8 cellular contexts compared by ENCODE assay signal in the genomic region with DNA sequence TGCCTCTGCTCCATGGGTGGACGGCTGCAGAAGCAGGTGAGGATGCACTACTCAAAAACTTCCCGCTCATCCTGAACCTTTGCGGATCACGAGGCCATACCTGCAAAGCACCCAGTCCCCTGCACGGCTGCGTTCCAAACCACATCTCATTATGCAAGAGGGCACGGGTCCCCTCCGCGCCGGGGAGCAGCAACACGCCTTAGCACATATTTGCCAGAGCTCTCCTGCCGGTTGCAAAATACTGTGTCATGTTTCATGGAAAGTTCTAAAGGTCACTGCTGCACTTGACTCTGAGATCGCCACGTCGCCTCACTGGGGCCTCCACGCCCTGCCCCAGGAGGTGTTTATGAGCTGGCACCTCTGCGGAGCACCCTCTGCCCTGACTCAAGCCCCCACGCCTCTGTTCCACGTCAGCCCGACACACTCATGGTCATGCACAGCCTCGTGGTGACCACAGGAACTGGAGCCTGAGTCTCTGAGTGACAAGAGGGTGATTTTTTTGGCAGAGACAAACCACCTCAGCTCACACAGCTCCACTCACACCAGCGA.
DNase-seq lines count a peak whose midpoint lies in the region; ATAC-seq and TF ChIP-seq lines count a peak whose summit lies in the region.

No MANE protein-coding gene starts in this region.

- WGBS in mammary epithelial cell (ENCODE audit: low coverage, missing lambda C conversion rate), result 69% methylated on average over 22 of the region's 22 CpGs
- WGBS in H9 (ENCODE audit: extremely low coverage, insufficient read length, low lambda C conversion rate), result no CpG with 5 or more reads among the region's 22 CpGs

- peaks cover 1% of the 10 kb centered on the region; the same call in 1 of the 2 replicates for H3K27me3 Mint-ChIP-seq in H9 (ENCODE audit: low read depth)

- H2BK5ac ChIP-seq in H9 (ENCODE audit: insufficient read length, low read length), result no peak overlapping the region

- no peak overlapping the region for H3K23ac ChIP-seq in H9 (ENCODE audit: insufficient read length, low read depth, low read length)

- H3K36me3 ChIP-seq in mammary epithelial cell (ENCODE audit: insufficient read depth, low read length), result no peaks in the 10 kb centered on the region
- H3K36me3 ChIP-seq in mucosa of stomach (ENCODE audit: control insufficient read depth, insufficient read depth, low read length), result no peaks in the 10 kb centered on the region

- H3K27ac Mint-ChIP-seq in H9, result 0 out of 7 replicates have a peak overlapping the region, but pooled peaks of 1 of the 3 experiments have one; percentile 53

- H4K20me1 ChIP-seq in mammary epithelial cell (ENCODE audit: insufficient read depth, low read length) (no peaks in the 10 kb centered on the region), H9 (ENCODE audit: control insufficient read depth, insufficient read depth, insufficient read length) (no peaks in the 10 kb centered on the region)

- no peaks in the 10 kb centered on the region for H3K79me1 ChIP-seq in H9 (ENCODE audit: insufficient read depth, low read depth, low read length, poor library complexity, severe bottlenecking)

- in situ Hi-C loops in mammary epithelial cell (cut with MboI; ENCODE audit: low sequenced_read_pairs in 2 of 2), result no loop called here

- H3K4me2 ChIP-seq in mammary epithelial cell (ENCODE audit: insufficient read depth, low read depth, low read length) (no peak overlapping the region), H9 (ENCODE audit: insufficient read depth, insufficient read length, low read length) (no peak overlapping the region)

- H3K4me3 ChIP-seq in mammary epithelial cell (replicated peaks in 1 of 3; ENCODE audit: insufficient read depth in 1 of 3, low read depth in 2 of 3, low read length in 3 of 3) (no peak overlapping the region), mucosa of stomach (ENCODE audit: low read length) (no peak overlapping the region)

- TF ChIP-seq CTCF in LNCAP (IDR thresholded peaks at IDR 0.05) (peak; percentile 20; the same call in 1 of the 2 replicates), mammary epithelial cell (conservative IDR thresholded peaks at IDR 0.05 in 1 of 2, IDR thresholded peaks at IDR 0.05 in 1 of 2; ENCODE audit: extremely low read depth in 1 of 2, insufficient read depth in 1 of 2, low read depth in 1 of 2, low read length in 2 of 2) (peak; percentile 20 to 45), H9 (conservative IDR thresholded peaks at IDR 0.05) (no peak)

- peak; percentile 79 for DNase-seq in DMS53 (lab: John Stamatoyannopoulos, UW)
- DNase-seq in mammary epithelial cell, result peak; percentile 61
- DNase-seq in H9, result no peak
- no peak for DNase-seq in NCI-H1092 treated with DMSO at 0.1 percent for 48 hours (lab: John Stamatoyannopoulos, UW)

- H3K14ac ChIP-seq in H9 (ENCODE audit: insufficient read depth, low read length), result no peak overlapping the region

- H3K79me2 ChIP-seq in mammary epithelial cell (ENCODE audit: insufficient read depth, low read length) (no peaks in the 10 kb centered on the region), H9 (ENCODE audit: insufficient read depth, low read length) (no peaks in the 10 kb centered on the region)

- no peak overlapping the region for H3K56ac ChIP-seq in H9 (ENCODE audit: insufficient read length, low read depth, low read length)

- H2AFZ ChIP-seq in mammary epithelial cell (ENCODE audit: low read depth, low read length), result no peak overlapping the region
- H2AFZ ChIP-seq in H9 (ENCODE audit: low read length), result no peak overlapping the region

- H3K4ac ChIP-seq in H9 (ENCODE audit: low read depth, low read length), result no peak overlapping the region

- BruUV-seq in mammary epithelial cell (replicated peaks; lab: Mats Ljungman, UMichigan), result no TSS peak

- no peaks in the 10 kb centered on the region for H3K23me2 ChIP-seq in H9 (ENCODE audit: insufficient read length, low read depth, low read length, poor library complexity, severe bottlenecking)

- no peak overlapping the region for H2AK5ac ChIP-seq in H9 (ENCODE audit: insufficient read length, low read length)

- CTCF ChIA-PET in mammary epithelial cell (lab: Charles Lee; ENCODE audit: low non-redundant PET), result no interaction called here

- H3K27ac ChIP-seq in mammary epithelial cell (ENCODE audit: insufficient read depth, low read depth, low read length), result no peak overlapping the region
- H3K27ac ChIP-seq in H9 (ENCODE audit: insufficient read length, low read depth, low read length), result no peak overlapping the region

- H3K18ac ChIP-seq in H9 (ENCODE audit: insufficient read length, low read depth, low read length), result no peak overlapping the region

- H3K9me3 Mint-ChIP-seq in H9, result no peaks in the 10 kb centered on the region

- H3K9me3 ChIP-seq in mammary epithelial cell (replicated peaks; ENCODE audit: insufficient read depth, low read length), result no peaks in the 10 kb centered on the region
- H3K9me3 ChIP-seq in mucosa of stomach (ENCODE audit: control insufficient read depth, low read length), result no peaks in the 10 kb centered on the region
- H3K9me3 ChIP-seq in H9 (ENCODE audit: control insufficient read depth, low read depth, low read length), result no peaks in the 10 kb centered on the region

- H2BK12ac ChIP-seq in H9 (ENCODE audit: insufficient read length, low read depth, low read length), result no peak overlapping the region

- H4K8ac ChIP-seq in H9 (replicated peaks; ENCODE audit: insufficient read length, low read depth, low read length), result no peak overlapping the region

- H3T11ph ChIP-seq in H9 (ENCODE audit: low read length), result no peak overlapping the region

- H2BK120ac ChIP-seq in H9 (ENCODE audit: low read depth, low read length, poor library complexity, severe bottlenecking), result no peak overlapping the region

- intact Hi-C loops in mammary epithelial cell (cut with micrococcal nuclease), result no loop called here

- no peak overlapping the region for H2BK20ac ChIP-seq in H9 (ENCODE audit: low read depth, low read length, poor library complexity, severe bottlenecking)

- no peak overlapping the region for H4K91ac ChIP-seq in H9 (ENCODE audit: insufficient read length, low read depth, low read length)

- H3K27me3 ChIP-seq in mammary epithelial cell (ENCODE audit: insufficient read depth, low read length) (no peaks in the 10 kb centered on the region), mucosa of stomach (ENCODE audit: control insufficient read depth, insufficient read depth, low read length) (no peaks in the 10 kb centered on the region), H9 (ENCODE audit: insufficient read depth, low read length) (no peaks in the 10 kb centered on the region)

- H3K9ac ChIP-seq in mammary epithelial cell (ENCODE audit: insufficient read depth, low read length) (no peak overlapping the region), mucosa of stomach (ENCODE audit: low read length) (peak overlapping the region; percentile 7), H9 (ENCODE audit: extremely low read depth, insufficient read length, low read length) (no peak overlapping the region)

- no peak overlapping the region for H2BK15ac ChIP-seq in H9 (ENCODE audit: low read depth, low read length)

- dilution Hi-C loops in mammary epithelial cell (cut with HindIII; ENCODE audit: low sequenced_read_pairs), result loop anchor here (10.0 kb wide), 1 partner anchor 100 kb away; no protein-coding TSS in a partner anchor

- no peak overlapping the region for H4K5ac ChIP-seq in H9 (ENCODE audit: insufficient read length, low read depth, low read length)

- ATAC-seq in GM21529 (IDR thresholded peaks at IDR 0.05; ENCODE audit: unreplicated experiment) (no peak), GM21723 (IDR thresholded peaks at IDR 0.05; ENCODE audit: unreplicated experiment) (no peak)

- H3K36me3 Mint-ChIP-seq in H9 (ENCODE audit: insufficient read depth in 1 of 3, low read depth in 3 of 3), result no peaks in the 10 kb centered on the region

- peaks cover 11% of the 10 kb centered on the region for H3K4me1 ChIP-seq in mammary epithelial cell (ENCODE audit: insufficient read depth, low read length)
- peaks cover 40% of the 10 kb centered on the region for H3K4me1 ChIP-seq in mucosa of stomach (ENCODE audit: control insufficient read depth, insufficient read depth, low read length)
- H3K4me1 ChIP-seq in H9 (ENCODE audit: insufficient read depth, low read length), result peaks cover 2% of the 10 kb centered on the region; the same call in 1 of the 2 replicates

- H3K4me3 Mint-ChIP-seq in H9, result no peak overlapping the region

- peaks cover 18 to 20% of the 10 kb centered on the region in 2 experiments for H3K4me1 Mint-ChIP-seq in H9

Comparison
In these comparisons a context has a peak if more than half of its experiments do, and no peak if none do; other contexts are left out.
1. DNase-seq: peak in DMS53 (single experiment) and mammary epithelial cell (single experiment); none in H9 (single experiment) and NCI-H1092 treated with DMSO at 0.1 percent for 48 hours (single experiment).